17 cellular contexts compared by ENCODE assay signal in genomic region chr2:102636283-102636907, GRCh38. TPM values are rescaled to one million over a fixed set of nuclear protein-coding genes. Genes with fewer than 3 reads are reported as not detected.
"Had no signal": no experiment of that assay in that cellular context is flagged by ENCODE, and none has a peak within 500 bp of the region (broad histone marks: within the 10 kb centered on the region; RNA-seq: fewer than 3 reads in every experiment).

No MANE protein-coding gene starts in this region.

- H3K9ac ChIP-seq: neural progenitor cell had no signal

- ATAC-seq: activated T-helper 17 cell treated with anti-CD3 and anti-CD28 coated beads, Interleukin-2, amount 50 U/mL, for 72 hours; effector memory CD8-positive, alpha-beta T cell; left lobe of liver had no signal

- H2AFZ ChIP-seq: neural progenitor cell had no signal

- H3K36me3 ChIP-seq: adrenal gland, neural progenitor cell, pancreas, tibial artery had no signal

- H3K36me3 Mint-ChIP-seq: immature natural killer cell, neural progenitor cell had no signal

- H3K27ac Mint-ChIP-seq: activated T-helper 17 cell treated with anti-CD3 and anti-CD28 coated beads, Interleukin-2, amount 50 U/mL, for 72 hours; effector memory CD8-positive, alpha-beta T cell; immature natural killer cell; neural progenitor cell had no signal

- H3K9me3 ChIP-seq: adrenal gland, pancreas, tibial artery had no signal

- H3K4me3 ChIP-seq: adrenal gland, neural progenitor cell, pancreas, skin epidermis, tibial artery had no signal

- H3K4me3 Mint-ChIP-seq: activated T-helper 17 cell treated with anti-CD3 and anti-CD28 coated beads, Interleukin-2, amount 50 U/mL, for 72 hours; effector memory CD8-positive, alpha-beta T cell; immature natural killer cell; neural progenitor cell had no signal

- H3K9me3 Mint-ChIP-seq: activated T-helper 17 cell treated with anti-CD3 and anti-CD28 coated beads, Interleukin-2, amount 50 U/mL, for 72 hours; effector memory CD8-positive, alpha-beta T cell; neural progenitor cell had no signal

- H3K27ac ChIP-seq: adrenal gland, neural progenitor cell, pancreas, skin epidermis, tibial artery had no signal

- H3K4me1 Mint-ChIP-seq: activated T-helper 17 cell treated with anti-CD3 and anti-CD28 coated beads, Interleukin-2, amount 50 U/mL, for 72 hours; immature natural killer cell; neural progenitor cell had no signal

- H3K4me1 ChIP-seq: adrenal gland, neural progenitor cell, pancreas, tibial artery had no signal

- H3K4me2 ChIP-seq: neural progenitor cell had no signal

- H3K27me3 ChIP-seq: adrenal gland, neural progenitor cell, pancreas, tibial artery had no signal

- DNase-seq: activated CD4-positive, alpha-beta T cell treated with anti-CD3 and anti-CD28 coated beads, Interleukin-2, amount 50 U/mL, for 1 hour; activated CD4-positive, CD25-positive, alpha-beta regulatory T cell; activated naive CD4-positive, alpha-beta T cell treated with anti-CD3 and anti-CD28 coated beads, Interleukin-2, amount 50 U/mL, for 16 hours; activated T-cell treated with anti-CD3 and anti-CD28 coated beads for 4 hours; adrenal gland; central memory CD4-positive, alpha-beta T cell; effector memory CD8-positive, alpha-beta T cell; immature natural killer cell; pancreas; retina; T1000; tibial artery had no signal

RNA-seq across cellular contexts. Expression of gene SLC9A2, which starts 17.0 kb away (rescaled TPM):
- total RNA-seq: activated CD8-positive, alpha-beta memory T cell treated with anti-CD3 and anti-CD28 coated beads for 36 hours; activated T-helper 17 cell treated with anti-CD3 and anti-CD28 coated beads, Interleukin-2, amount 50 U/mL, for 72 hours; left lobe of liver had no signal
